Comparison of ENCODE assay signal across 13 cellular contexts in the genomic region with DNA sequence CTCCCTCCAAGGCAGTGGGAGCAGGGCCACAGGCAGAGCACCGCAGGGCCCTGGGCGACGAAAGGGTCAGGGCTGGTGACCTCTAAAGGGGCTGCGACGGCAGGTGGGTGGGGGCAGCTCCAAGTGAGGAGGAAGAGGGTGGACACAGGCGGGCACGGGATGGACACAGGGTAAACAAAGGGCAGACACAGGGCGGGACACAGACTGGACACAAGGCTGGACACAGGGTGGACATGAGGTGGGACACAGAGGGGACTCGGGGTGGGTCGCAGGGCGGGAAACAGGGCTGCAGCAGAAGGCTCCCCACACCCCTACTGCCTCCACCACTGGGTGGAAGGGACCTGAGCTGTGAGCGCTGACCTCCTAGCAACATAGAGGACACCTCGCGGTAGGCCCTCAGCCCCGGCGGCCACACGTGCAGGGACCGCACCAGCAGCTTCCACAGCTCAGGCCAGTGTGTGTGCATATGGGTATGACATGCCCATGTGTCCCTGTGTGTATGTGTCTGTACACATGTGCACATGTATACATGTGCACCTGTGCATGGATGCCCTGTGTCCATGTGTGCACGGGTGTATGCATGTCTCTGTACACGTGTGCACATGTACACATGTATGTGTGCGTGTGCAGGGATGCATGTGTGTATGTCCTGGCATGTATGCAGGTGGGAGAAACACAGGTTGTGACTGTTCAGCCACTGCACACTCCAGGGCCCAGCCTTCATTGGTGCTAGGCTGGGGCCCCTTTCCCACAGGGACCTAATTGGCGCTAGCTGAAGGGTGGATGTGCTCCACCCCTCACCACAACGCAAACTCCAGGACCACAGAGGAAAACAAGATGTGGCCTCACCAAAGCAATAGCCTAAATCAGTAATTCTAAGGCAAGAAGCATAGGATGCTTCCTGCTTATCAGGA. TPM values are rescaled to one million over a fixed set of nuclear protein-coding genes. Genes with fewer than 3 reads are reported as not detected.
DNase-seq lines count a peak whose midpoint lies in the region; ATAC-seq and TF ChIP-seq lines count a peak whose summit lies in the region.
"Had no signal": no experiment of that assay in that cellular context is flagged by ENCODE, and none has a peak within 500 bp of the region (broad histone marks: within the 10 kb centered on the region; RNA-seq: fewer than 3 reads in every experiment).

No MANE protein-coding gene starts in this region.

- no peak for TF ChIP-seq CTCF in RWPE1 (conservative IDR thresholded peaks at IDR 0.05; ENCODE audit: low read depth)
- no peak for TF ChIP-seq CTCF in osteocyte (IDR thresholded peaks at IDR 0.05)

- POLR2A ChIA-PET in CD8-positive, alpha-beta memory T cell (lab: Charles Lee): interaction anchor here (1.4 to 1.8 kb wide), 2 partner anchors 9 to 18 kb away, joined by 3 to 12 read pairs; partner anchors contain the start of gene SOX8
- POLR2A ChIA-PET in RWPE1 (lab: Yijun Ruan, JAX; ENCODE audit: low non-redundant PET): no interaction called here

- H3K27ac Mint-ChIP-seq in CD8-positive, alpha-beta memory T cell: peak overlapping the region in 7 of 8 donors; percentile 47 to 94 (median 84)
- peak overlapping the region; percentile 12 for H3K27ac Mint-ChIP-seq in osteocyte (ENCODE audit: unreplicated experiment)

- no peaks in the 10 kb centered on the region for H3K36me3 ChIP-seq in CD8-positive, alpha-beta memory T cell (ENCODE audit: insufficient read depth, low read length)
- peaks cover 5% of the 10 kb centered on the region for H3K36me3 ChIP-seq in effector memory CD4-positive, alpha-beta T cell (ENCODE audit: control insufficient read depth, insufficient read depth, low read length)
- H3K36me3 ChIP-seq: gastrocnemius medialis had no signal

- no peak overlapping the region for H3K4me3 ChIP-seq in CD8-positive, alpha-beta memory T cell (ENCODE audit: low read length)
- no peak overlapping the region for H3K4me3 ChIP-seq in effector memory CD4-positive, alpha-beta T cell (ENCODE audit: insufficient read depth, low read depth, low read length, poor library complexity, severe bottlenecking)
- H3K4me3 ChIP-seq: PC-9, stomach had no signal

- no peaks in the 10 kb centered on the region for H3K27me3 ChIP-seq in CD8-positive, alpha-beta memory T cell (ENCODE audit: insufficient read depth, low read length, poor library complexity, severe bottlenecking)
- H3K27me3 ChIP-seq in effector memory CD4-positive, alpha-beta T cell (replicated peaks; ENCODE audit: control insufficient read depth, insufficient read depth, low read length, poor library complexity, severe bottlenecking): no peaks in the 10 kb centered on the region
- H3K27me3 ChIP-seq: gastrocnemius medialis, stomach had no signal

- peak in 1 of 5 donors; percentile 41 for DNase-seq in CD8-positive, alpha-beta memory T cell
- DNase-seq in RWPE1 (ENCODE audit: low spot score) (no peak), osteocyte (ENCODE audit: extremely low spot score, unreplicated experiment) (no peak), NCI-H2171 (lab: John Stamatoyannopoulos, UW) (no peak)
- DNase-seq in effector memory CD4-positive, alpha-beta T cell: no peak
- DNase-seq: gastrocnemius medialis, IMR-90, NCI-H1092 treated with DMSO at 0.1 percent for 48 hours, retina, stomach had no signal

- no peaks in the 10 kb centered on the region for H3K9me3 ChIP-seq in CD8-positive, alpha-beta memory T cell (ENCODE audit: low read length)
- no peaks in the 10 kb centered on the region for H3K9me3 ChIP-seq in effector memory CD4-positive, alpha-beta T cell (ENCODE audit: control insufficient read depth, low read length)
- H3K9me3 ChIP-seq: gastrocnemius medialis had no signal

- peaks cover 31 to 61% (median 37%) of the 10 kb centered on the region in 3 donors for H3K4me1 Mint-ChIP-seq in CD8-positive, alpha-beta memory T cell
- peaks cover 13% of the 10 kb centered on the region for H3K4me1 Mint-ChIP-seq in osteocyte (ENCODE audit: unreplicated experiment)

- peak overlapping the region; percentile 58 to 89 (median 71) for H3K4me3 Mint-ChIP-seq in CD8-positive, alpha-beta memory T cell
- no peak overlapping the region for H3K4me3 Mint-ChIP-seq in osteocyte (ENCODE audit: unreplicated experiment)

- CTCF ChIA-PET in CD8-positive, alpha-beta memory T cell (lab: Charles Lee): no interaction called here
- CTCF ChIA-PET in RWPE1 (lab: Yijun Ruan, JAX): interaction anchor here (0.6 kb wide), 1 partner anchor 612 kb away, joined by 5 read pairs; no protein-coding TSS in a partner anchor

- ATAC-seq in HG03460 (IDR thresholded peaks at IDR 0.05; ENCODE audit: unreplicated experiment): no peak
- ATAC-seq in GM19455 (IDR thresholded peaks at IDR 0.05; ENCODE audit: unreplicated experiment): no peak
- ATAC-seq: gastrocnemius medialis had no signal

- H3K36me3 Mint-ChIP-seq in CD8-positive, alpha-beta memory T cell: peaks cover 4 to 36% (median 9%) of the 10 kb centered on the region in 3 donors
- H3K36me3 Mint-ChIP-seq in osteocyte (ENCODE audit: unreplicated experiment): peaks cover 20% of the 10 kb centered on the region

- no peak overlapping the region for H3K27ac ChIP-seq in CD8-positive, alpha-beta memory T cell (ENCODE audit: low read depth, low read length)
- H3K27ac ChIP-seq in RWPE1: peak overlapping the region; percentile 67; the same call in 1 of the 2 replicates
- H3K27ac ChIP-seq in effector memory CD4-positive, alpha-beta T cell (ENCODE audit: insufficient read depth, low read length, poor library complexity, severe bottlenecking): peak overlapping the region; percentile 42
- H3K27ac ChIP-seq: gastrocnemius medialis, PC-9 had no signal

- no peaks in the 10 kb centered on the region for H3K27me3 Mint-ChIP-seq in CD8-positive, alpha-beta memory T cell
- no peaks in the 10 kb centered on the region for H3K27me3 Mint-ChIP-seq in osteocyte (ENCODE audit: unreplicated experiment)

- H3K9me3 Mint-ChIP-seq in CD8-positive, alpha-beta memory T cell: no peaks in the 10 kb centered on the region
- H3K9me3 Mint-ChIP-seq in osteocyte (ENCODE audit: unreplicated experiment): peaks cover 9% of the 10 kb centered on the region

- peaks cover 14% of the 10 kb centered on the region for H3K4me1 ChIP-seq in CD8-positive, alpha-beta memory T cell (ENCODE audit: insufficient read depth, low read length)
- peaks cover 13% of the 10 kb centered on the region for H3K4me1 ChIP-seq in effector memory CD4-positive, alpha-beta T cell (ENCODE audit: control insufficient read depth, insufficient read depth, low read length, poor library complexity, severe bottlenecking)

RNA-seq across cellular contexts. Expression of gene LMF1, which starts 7.6 kb away (rescaled TPM):
- 10 to 100 TPM; 11.7 to 14.0 TPM for total RNA-seq in CD8-positive, alpha-beta memory T cell
- 15.8 TPM for polyA plus RNA-seq in CD8-positive, alpha-beta memory T cell
- total RNA-seq in osteocyte: 24.6 and 27.4 TPM in 2 replicates

RNA-seq across cellular contexts. Expression of gene SOX8, which starts 18.4 kb away (rescaled TPM):
- under 1 TPM; 0.39 to 0.62 TPM for total RNA-seq in CD8-positive, alpha-beta memory T cell
- 0.39 TPM for polyA plus RNA-seq in CD8-positive, alpha-beta memory T cell
- total RNA-seq in osteocyte: 0.27 and 0.31 TPM in 2 replicates
- total RNA-seq: PC-9 had no signal
